Comparison of ENCODE assay signal across 13 cellular contexts in the genomic region with DNA sequence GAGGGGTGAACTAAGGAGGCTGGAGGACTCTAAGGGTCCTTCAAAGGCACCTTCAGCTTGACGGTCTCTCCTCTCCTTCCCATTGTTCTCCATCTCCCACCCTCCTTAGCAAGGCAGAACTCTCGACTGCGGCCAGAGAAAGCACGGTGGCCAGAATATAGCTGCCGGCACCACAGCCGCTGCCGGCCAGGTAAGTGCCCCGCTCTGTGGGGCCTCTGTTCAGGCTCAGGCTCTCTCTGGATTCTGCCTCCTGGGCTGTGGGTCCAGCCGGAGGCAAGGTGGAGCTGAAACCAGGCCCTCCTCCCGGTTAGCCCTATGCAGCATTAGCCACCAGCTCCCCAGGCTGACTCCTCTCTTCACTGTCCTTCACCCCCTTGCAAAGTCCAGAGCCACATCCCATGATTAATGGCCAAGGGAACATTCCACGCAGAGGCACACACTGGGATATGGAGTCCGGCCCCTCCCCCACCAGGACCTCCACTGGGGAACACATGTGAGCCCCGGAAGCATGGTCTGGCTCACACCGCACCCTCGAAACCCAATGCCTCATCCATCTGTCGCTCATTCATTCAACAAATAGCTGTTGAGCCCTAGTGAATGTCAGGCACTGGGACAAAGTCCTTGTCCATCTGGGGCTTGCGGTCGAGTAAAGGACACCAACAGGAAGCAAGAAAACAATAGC.
"Had no signal": no experiment of that assay in that cellular context is flagged by ENCODE, and none has a peak within 500 bp of the region (broad histone marks: within the 10 kb centered on the region; RNA-seq: fewer than 3 reads in every experiment).

No MANE protein-coding gene starts in this region.

- FAIRE-seq: pancreas had no signal

- ATAC-seq: activated T-cell treated with anti-CD3 and anti-CD28 coated beads, Interleukin-2, amount 50 U/mL, for 4 hours; foreskin keratinocyte; heart left ventricle; pancreas had no signal

- H3K9me3 ChIP-seq: heart left ventricle, pancreas, thyroid gland, uterus had no signal

- H3K9ac ChIP-seq: neural progenitor cell had no signal

- H3K27me3 ChIP-seq: foreskin keratinocyte, heart left ventricle, neural progenitor cell, pancreas, thyroid gland, uterus had no signal

- H3K4me2 ChIP-seq: neural progenitor cell had no signal

- DNase-seq: activated CD4-positive, alpha-beta memory T cell treated with anti-CD3 and anti-CD28 coated beads for 36 hours; activated CD4-positive, alpha-beta T cell treated with anti-CD3 and anti-CD28 coated beads for 1 hour; activated gamma-delta T cell; activated naive CD8-positive, alpha-beta T cell treated with anti-CD3 and anti-CD28 coated beads, Interleukin-2, amount 10 ng/mL, durations not matched to agents 7 days and 5 days; activated T-cell treated with anti-CD3 and anti-CD28 coated beads, Interleukin-2, amount 50 U/mL, for 4 hours; foreskin keratinocyte; stimulated activated CD4-positive, alpha-beta T cell treated with anti-CD3 and anti-CD28 coated beads, Interleukin-15, amount 100 ng/mL, for 24 hours; stimulated activated CD4-positive, alpha-beta T cell treated with anti-CD3 and anti-CD28 coated beads, Interleukin-4, amount 100 ng/mL, for 4 hours; thyroid gland; uterus had no signal

- H3K4me3 ChIP-seq: heart left ventricle, neural progenitor cell, pancreas, thyroid gland, uterus had no signal

- H3K36me3 ChIP-seq: heart left ventricle, neural progenitor cell, pancreas, thyroid gland, uterus had no signal

- H3K4me1 ChIP-seq: neural progenitor cell had no signal

- H3K27ac ChIP-seq: foreskin keratinocyte, neural progenitor cell, pancreas, uterus had no signal

- H2AFZ ChIP-seq: neural progenitor cell had no signal
